38 cellular contexts compared by ENCODE assay signal in the genomic region with DNA sequence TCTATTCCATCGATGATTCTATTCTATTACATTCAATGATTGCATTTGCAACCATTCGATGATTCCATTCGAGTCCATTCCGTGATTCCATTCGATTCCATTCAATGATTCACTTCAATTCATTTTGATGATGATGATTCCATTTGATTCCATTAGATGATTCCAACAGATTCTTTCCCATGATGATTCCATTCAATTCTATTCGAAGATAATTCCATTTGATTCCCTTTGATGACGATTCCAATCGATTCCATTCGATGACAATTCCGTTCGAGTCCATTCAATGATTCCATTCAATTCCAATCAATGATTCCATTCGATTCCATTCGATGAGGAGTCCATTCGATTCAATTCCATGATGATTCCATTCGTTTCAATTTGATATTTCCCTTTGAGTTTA.
"Had no signal": no experiment of that assay in that cellular context is flagged by ENCODE, and none has a peak within 500 bp of the region (broad histone marks: within the 10 kb centered on the region; RNA-seq: fewer than 3 reads in every experiment).

No MANE protein-coding gene starts in this region.

- H3K4me3 Mint-ChIP-seq: activated B cell treated with CpG ODN at 0.5 μM for 24 hours; activated CD4-positive, alpha-beta memory T cell treated with anti-CD3 and anti-CD28 coated beads, Interleukin-2, amount 10 ng/mL, durations not matched to agents 7 days and 5 days; activated CD4-positive, alpha-beta T cell treated with anti-CD3 and anti-CD28 coated beads, Interleukin-2, amount 10 ng/mL, durations not matched to agents 24 days and 14 days; activated CD8-positive, alpha-beta memory T cell treated with anti-CD3 and anti-CD28 coated beads, Interleukin-2, amount 10 ng/mL, durations not matched to agents 7 days and 5 days; activated CD8-positive, alpha-beta T cell treated with anti-CD3 and anti-CD28 coated beads, Interleukin-2, amount 10 ng/mL, durations not matched to agents 7 days and 5 days; activated naive CD4-positive, alpha-beta T cell treated with anti-CD3 and anti-CD28 coated beads, Interleukin-2, amount 10 ng/mL, durations not matched to agents 7 days and 5 days; activated naive CD4-positive, alpha-beta T cell treated with anti-CD3 and anti-CD28 coated beads, Interleukin-2, amount 50 U/mL, for 24 hours; activated naive CD8-positive, alpha-beta T cell; activated naive CD8-positive, alpha-beta T cell treated with anti-CD3 and anti-CD28 coated beads, Interleukin-2, amount 10 ng/mL, durations not matched to agents 7 days and 5 days; activated naive CD8-positive, alpha-beta T cell treated with anti-CD3 and anti-CD28 coated beads, Interleukin-2, amount 50 U/mL, for 24 hours; activated T-cell treated with anti-CD3 and anti-CD28 coated beads, Interleukin-2, amount 50 U/mL, for 24 hours; brain; central memory CD8-positive, alpha-beta T cell; T-helper 1 cell treated with Interleukin-12 subunit alpha and Interleukin-12 subunit beta and Interleukin-4 antibody, amounts not matched to agents 30 μg/mL and 1 μg/mL, for 36 hours; T-helper 2 cell treated with Interferon-gamma antibody and Interleukin-4, amounts not matched to agents 5 μg/mL and 100 μg/mL, for 36 hours had no signal

- H3K4me1 Mint-ChIP-seq: activated B cell treated with CpG ODN at 0.5 μM for 24 hours; activated CD4-positive, alpha-beta memory T cell treated with anti-CD3 and anti-CD28 coated beads, Interleukin-2, amount 10 ng/mL, durations not matched to agents 7 days and 5 days; activated CD4-positive, alpha-beta T cell treated with anti-CD3 and anti-CD28 coated beads, Interleukin-2, amount 10 ng/mL, durations not matched to agents 24 days and 14 days; activated CD8-positive, alpha-beta memory T cell treated with anti-CD3 and anti-CD28 coated beads, Interleukin-2, amount 10 ng/mL, durations not matched to agents 7 days and 5 days; activated naive CD4-positive, alpha-beta T cell treated with anti-CD3 and anti-CD28 coated beads, Interleukin-2, amount 10 ng/mL, durations not matched to agents 7 days and 5 days; activated naive CD4-positive, alpha-beta T cell treated with anti-CD3 and anti-CD28 coated beads, Interleukin-2, amount 50 U/mL, for 24 hours; activated naive CD8-positive, alpha-beta T cell treated with anti-CD3 and anti-CD28 coated beads, Interleukin-2, amount 10 ng/mL, durations not matched to agents 7 days and 5 days; activated naive CD8-positive, alpha-beta T cell treated with anti-CD3 and anti-CD28 coated beads, Interleukin-2, amount 50 U/mL, for 24 hours; brain; central memory CD8-positive, alpha-beta T cell had no signal

- H3K27ac Mint-ChIP-seq: activated B cell treated with CpG ODN at 0.5 μM for 24 hours; activated CD4-positive, alpha-beta memory T cell treated with anti-CD3 and anti-CD28 coated beads, Interleukin-2, amount 10 ng/mL, durations not matched to agents 7 days and 5 days; activated CD4-positive, alpha-beta T cell treated with anti-CD3 and anti-CD28 coated beads, Interleukin-2, amount 10 ng/mL, durations not matched to agents 24 days and 14 days; activated CD8-positive, alpha-beta memory T cell treated with anti-CD3 and anti-CD28 coated beads, Interleukin-2, amount 10 ng/mL, durations not matched to agents 7 days and 5 days; activated CD8-positive, alpha-beta T cell treated with anti-CD3 and anti-CD28 coated beads, Interleukin-2, amount 10 ng/mL, durations not matched to agents 7 days and 5 days; activated naive CD4-positive, alpha-beta T cell treated with anti-CD3 and anti-CD28 coated beads, Interleukin-2, amount 10 ng/mL, durations not matched to agents 7 days and 5 days; activated naive CD4-positive, alpha-beta T cell treated with anti-CD3 and anti-CD28 coated beads, Interleukin-2, amount 50 U/mL, for 24 hours; activated naive CD8-positive, alpha-beta T cell; activated naive CD8-positive, alpha-beta T cell treated with anti-CD3 and anti-CD28 coated beads, Interleukin-2, amount 10 ng/mL, durations not matched to agents 7 days and 5 days; activated naive CD8-positive, alpha-beta T cell treated with anti-CD3 and anti-CD28 coated beads, Interleukin-2, amount 50 U/mL, for 24 hours; activated T-cell treated with anti-CD3 and anti-CD28 coated beads, Interleukin-2, amount 50 U/mL, for 24 hours; activated T-helper 2 cell treated with anti-CD3 and anti-CD28 coated beads, Interferon-gamma antibody, Interleukin-2, Interleukin-4, amounts not matched to agents 10 μg/mL and 5 μg/mL and 100 μg/mL, durations not matched to agents 14 hours and 24 hours and 36 hours; brain; T-helper 1 cell treated with Interleukin-12 subunit alpha and Interleukin-12 subunit beta and Interleukin-4 antibody, amounts not matched to agents 30 μg/mL and 1 μg/mL, for 36 hours; T-helper 2 cell treated with Interferon-gamma antibody and Interleukin-4, amounts not matched to agents 5 μg/mL and 100 μg/mL, for 36 hours had no signal

- DNase-seq: activated B cell treated with CpG ODN at 0.5 μM for 24 hours; activated CD4-positive, alpha-beta memory T cell treated with anti-CD3 and anti-CD28 coated beads, Interleukin-2, amount 10 ng/mL, durations not matched to agents 7 days and 5 days; activated CD4-positive, alpha-beta T cell treated with anti-CD3 and anti-CD28 coated beads for 4 hours; activated CD4-positive, alpha-beta T cell treated with anti-CD3 and anti-CD28 coated beads, Interleukin-2, amount 10 ng/mL, durations not matched to agents 24 days and 14 days; activated CD4-positive, alpha-beta T cell treated with anti-CD3 and anti-CD28 coated beads, Interleukin-2, amount 50 U/mL, for 1 hour; activated CD4-positive, alpha-beta T cell treated with anti-CD3 and anti-CD28 coated beads, Interleukin-2, amount 50 U/mL, for 4 hours; activated CD4-positive, CD25-positive, alpha-beta regulatory T cell treated with anti-CD3 and anti-CD28 coated beads, Interleukin-2, amount 50 U/mL, for 72 hours; activated CD8-positive, alpha-beta memory T cell treated with anti-CD3 and anti-CD28 coated beads for 24 hours; activated CD8-positive, alpha-beta memory T cell treated with anti-CD3 and anti-CD28 coated beads, Interleukin-2, amount 10 ng/mL, durations not matched to agents 7 days and 5 days; activated CD8-positive, alpha-beta memory T cell treated with anti-CD3 and anti-CD28 coated beads, Interleukin-2, amount 50 U/mL, for 48 hours; activated CD8-positive, alpha-beta T cell treated with anti-CD3 and anti-CD28 coated beads, Interleukin-2, amount 10 ng/mL, durations not matched to agents 7 days and 5 days; activated effector memory CD4-positive, alpha-beta T cell treated with Interleukin-2 at 50 U/mL for 16 hours; activated gamma-delta T cell; activated naive CD4-positive, alpha-beta T cell treated with anti-CD3 and anti-CD28 coated beads, Interleukin-2, amount 10 ng/mL, durations not matched to agents 7 days and 5 days; activated naive CD4-positive, alpha-beta T cell treated with Interleukin-2 at 50 U/mL for 16 hours; activated naive CD8-positive, alpha-beta T cell treated with anti-CD3 and anti-CD28 coated beads, Interleukin-2, amount 10 ng/mL, durations not matched to agents 7 days and 5 days; activated naive CD8-positive, alpha-beta T cell treated with anti-CD3 and anti-CD28 coated beads, Interleukin-2, amount 50 U/mL, for 24 hours; activated T-cell treated with anti-CD3 and anti-CD28 coated beads, Interleukin-2, amount 50 U/mL, for 24 hours; activated T-cell treated with anti-CD3 and anti-CD28 coated beads, Interleukin-2, amount 50 U/mL, for 48 hours; amygdala; anterior cingulate cortex; caudate nucleus; cerebellar nuclear complex; T-helper 1 cell; T-helper 2 cell; T-helper 9 cell had no signal

- H3K27me3 ChIP-seq: ascending aorta, cardiac muscle cell had no signal

- H3K4me3 ChIP-seq: ascending aorta, cardiac muscle cell had no signal

- H3K27ac ChIP-seq: ascending aorta, cardiac muscle cell, VCaP had no signal

- H3K36me3 ChIP-seq: ascending aorta, cardiac muscle cell had no signal

- FAIRE-seq: bronchial epithelial cell, TTC549 had no signal

- H3K27me3 Mint-ChIP-seq: activated B cell treated with CpG ODN at 0.5 μM for 24 hours; activated CD4-positive, alpha-beta memory T cell treated with anti-CD3 and anti-CD28 coated beads, Interleukin-2, amount 10 ng/mL, durations not matched to agents 7 days and 5 days; activated CD4-positive, alpha-beta T cell treated with anti-CD3 and anti-CD28 coated beads, Interleukin-2, amount 10 ng/mL, durations not matched to agents 24 days and 14 days; activated CD8-positive, alpha-beta memory T cell treated with anti-CD3 and anti-CD28 coated beads, Interleukin-2, amount 10 ng/mL, durations not matched to agents 7 days and 5 days; activated naive CD4-positive, alpha-beta T cell treated with anti-CD3 and anti-CD28 coated beads, Interleukin-2, amount 10 ng/mL, durations not matched to agents 7 days and 5 days; activated naive CD4-positive, alpha-beta T cell treated with anti-CD3 and anti-CD28 coated beads, Interleukin-2, amount 50 U/mL, for 24 hours; activated naive CD8-positive, alpha-beta T cell; activated naive CD8-positive, alpha-beta T cell treated with anti-CD3 and anti-CD28 coated beads, Interleukin-2, amount 10 ng/mL, durations not matched to agents 7 days and 5 days; activated naive CD8-positive, alpha-beta T cell treated with anti-CD3 and anti-CD28 coated beads, Interleukin-2, amount 50 U/mL, for 24 hours; activated T-cell treated with anti-CD3 and anti-CD28 coated beads, Interleukin-2, amount 50 U/mL, for 24 hours; central memory CD8-positive, alpha-beta T cell had no signal

- ATAC-seq: activated CD8-positive, alpha-beta memory T cell treated with anti-CD3 and anti-CD28 coated beads, Interleukin-2, amount 10 ng/mL, durations not matched to agents 7 days and 5 days; activated CD8-positive, alpha-beta T cell treated with anti-CD3 and anti-CD28 coated beads, Interleukin-2, amount 10 ng/mL, durations not matched to agents 7 days and 5 days; activated naive CD8-positive, alpha-beta T cell treated with anti-CD3 and anti-CD28 coated beads, Interleukin-2, amount 50 U/mL, for 24 hours had no signal

- H3K4me1 ChIP-seq: ascending aorta had no signal
